ENCODE assay signal across 15 cellular contexts in genomic region chr3:135869439-135870105, GRCh38.
DNase-seq lines count a peak whose midpoint lies in the region; ATAC-seq and TF ChIP-seq lines count a peak whose summit lies in the region.
"Had no signal": no experiment of that assay in that cellular context is flagged by ENCODE, and none has a peak within 500 bp of the region (broad histone marks: within the 10 kb centered on the region; RNA-seq: fewer than 3 reads in every experiment).

No MANE protein-coding gene starts in this region.

- no peak overlapping the region for H2AFZ ChIP-seq in MM.1S (ENCODE audit: low read length)

- in situ Hi-C loops in ACHN (cut with HindIII; ENCODE audit: low pct_ligation_motif_present, low pct_unique_long_range_greater_than_20kb, low sequenced_read_pairs) = no loop called here

- no peaks in the 10 kb centered on the region for H3K79me2 ChIP-seq in MM.1S (ENCODE audit: low read length)

- intact Hi-C loops in Right ventricle myocardium superior (cut with DNase I) = no loop called here

- no peak overlapping the region for H3K4me3 ChIP-seq in SJCRH30
- no peak overlapping the region for H3K4me3 ChIP-seq in MM.1S (ENCODE audit: low read length)

- H3K4me1 ChIP-seq in SJCRH30 = peaks cover 21% of the 10 kb centered on the region
- no peaks in the 10 kb centered on the region for H3K4me1 ChIP-seq in MM.1S (ENCODE audit: low read length)

- H3K4me2 ChIP-seq in MM.1S (ENCODE audit: low read depth, low read length) = no peak overlapping the region
- H3K4me2 ChIP-seq: SK-N-SH had no signal

- DNase-seq in ACHN (peak; percentile 20), HK-2 (ENCODE audit: unreplicated experiment) (peak; percentile 7), SJCRH30 (peak; percentile 44 to 63), kidney glomerular epithelial cell (lab: John Stamatoyannopoulos, UW) (peak; percentile 15), Right ventricle myocardium superior (no peak), MM.1S (no peak)
- DNase-seq in activated CD8-positive, alpha-beta memory T cell treated with anti-CD3 and anti-CD28 coated beads, Interleukin-2, amount 50 U/mL, for 4 hours = no peak
- DNase-seq: Calu3; CD4-positive, alpha-beta T cell; NCI-H1930; NCI-H526; OCI-M1; SK-N-SH; T-helper 1 cell had no signal

- H3K27me3 ChIP-seq in SJCRH30 (no peaks in the 10 kb centered on the region), MM.1S (replicated peaks; ENCODE audit: insufficient read depth, low read length) (no peaks in the 10 kb centered on the region)

- peak overlapping the region; percentile 87 for H3K27ac ChIP-seq in SJCRH30
- no peak overlapping the region for H3K27ac ChIP-seq in MM.1S (ENCODE audit: low read length)

- no peaks in the 10 kb centered on the region for H3F3A ChIP-seq in MM.1S (ENCODE audit: insufficient read depth, low read length)

- ATAC-seq in Right ventricle myocardium superior (ENCODE audit: poor library complexity) (no peak), HG03045 (IDR thresholded peaks at IDR 0.05; ENCODE audit: unreplicated experiment) (no peak)

- TF ChIP-seq CTCF in MM.1S (IDR thresholded peaks at IDR 0.05; ENCODE audit: low read length) = no peak

- no peaks in the 10 kb centered on the region for H3K9me2 ChIP-seq in MM.1S (replicated peaks; ENCODE audit: insufficient read depth, low read length)
- H3K9me2 ChIP-seq: SK-N-SH had no signal

- H3K9me3 ChIP-seq in SJCRH30 (replicated peaks) (peaks cover 14% of the 10 kb centered on the region), MM.1S (replicated peaks; ENCODE audit: insufficient read depth, low read length) (no peaks in the 10 kb centered on the region)

- H4K20me1 ChIP-seq in MM.1S (ENCODE audit: insufficient read depth, low read length) = no peaks in the 10 kb centered on the region

- H3K36me3 ChIP-seq in SJCRH30 (no peaks in the 10 kb centered on the region), MM.1S (replicated peaks; ENCODE audit: insufficient read depth, low read length) (no peaks in the 10 kb centered on the region)

- no peak overlapping the region for H3K9ac ChIP-seq in MM.1S (ENCODE audit: low read length)
- H3K9ac ChIP-seq: SK-N-SH had no signal

Comparison
In these comparisons a context has a peak if more than half of its experiments do, and no peak if none do; other contexts are left out.
1. DNase-seq: peak in ACHN (single experiment), HK-2 (single experiment), SJCRH30 (2 of 2) and kidney glomerular epithelial cell (single experiment); none in activated CD8-positive, alpha-beta memory T cell treated with anti-CD3 and anti-CD28 coated beads, Interleukin-2, amount 50 U/mL, for 4 hours (single experiment), Right ventricle myocardium superior (single experiment) and MM.1S (single experiment).